16 cellular contexts compared by ENCODE assay signal in genomic region chr1:98086156-98086555, GRCh38.
DNase-seq lines count a peak whose midpoint lies in the region; ATAC-seq, FAIRE-seq and TF ChIP-seq lines count a peak whose summit lies in the region.
"Had no signal": no experiment of that assay in that cellular context is flagged by ENCODE, and none has a peak within 500 bp of the region (broad histone marks: within the 10 kb centered on the region; RNA-seq: fewer than 3 reads in every experiment).

No MANE protein-coding gene starts in this region.

- H3K9me3 ChIP-seq in IMR-90 (ENCODE audit: control insufficient read depth, insufficient read depth, low read length): no peaks in the 10 kb centered on the region
- H3K9me3 ChIP-seq: HAP-1, neutrophil had no signal

- no peaks in the 10 kb centered on the region; the same call in 1 of the 2 replicates for H3K9me1 ChIP-seq in IMR-90 (ENCODE audit: insufficient read depth, low read length)

- H3K27ac ChIP-seq in IMR-90 (ENCODE audit: insufficient read depth, low read length): peak overlapping the region; percentile 85
- H3K27ac ChIP-seq: HL-60, neutrophil had no signal

- peak overlapping the region; percentile 64 for H3K14ac ChIP-seq in IMR-90 (replicated peaks; ENCODE audit: low read depth, low read length)

- H3K4me1 ChIP-seq in IMR-90 (ENCODE audit: control insufficient read depth, insufficient read depth, low read length): peaks cover 7% of the 10 kb centered on the region

- in situ Hi-C loops in IMR-90 (cut with MboI; ENCODE audit: low sequenced_read_pairs): no loop called here

- WGBS in IMR-90 (ENCODE audit: extremely low coverage in 2 of 2, insufficient read length in 1 of 2), 2 experiments: no CpG with 5 or more reads among the region's 1 CpG

- H3K18ac ChIP-seq in IMR-90 (ENCODE audit: low read depth, low read length): peak overlapping the region; percentile 91

- no peaks in the 10 kb centered on the region for H4K20me1 ChIP-seq in IMR-90 (ENCODE audit: insufficient read depth, low read length)

- intact Hi-C loops in IMR-90 (cut with micrococcal nuclease): no loop called here

- peak overlapping the region; percentile 68 to 90 for H4K8ac ChIP-seq in IMR-90 (ENCODE audit: low read depth in 2 of 2, low read length in 2 of 2)

- peak overlapping the region; percentile 95 for H2BK20ac ChIP-seq in IMR-90 (ENCODE audit: low read depth, low read length)

- peak overlapping the region; percentile 80 for H2AK5ac ChIP-seq in IMR-90 (ENCODE audit: low read depth, low read length)

- FAIRE-seq in bronchial epithelial cell (lab: Jason Lieb, UNC): no peak

- TF ChIP-seq RAD21 in IMR-90 (IDR thresholded peaks at IDR 0.05; ENCODE audit: low read length): no peak

- H3K27me3 ChIP-seq in IMR-90 (ENCODE audit: control insufficient read depth, insufficient read depth, low read length) (no peaks in the 10 kb centered on the region), bronchial epithelial cell (ENCODE audit: control insufficient read depth, insufficient read depth, low read length) (no peaks in the 10 kb centered on the region)
- H3K27me3 ChIP-seq: neutrophil had no signal

- peak overlapping the region; percentile 98; the same call in 2 of the 3 replicates for H2BK15ac ChIP-seq in IMR-90 (ENCODE audit: low read depth, low read length)

- DNase-seq in AG10803 (ENCODE audit: low read depth): peak; percentile 76
- peak; percentile 90 for DNase-seq in IMR-90
- DNase-seq in bronchial epithelial cell (ENCODE audit: low read depth): peak; percentile 59
- DNase-seq in kidney tubule cell (ENCODE audit: low spot score): peak; percentile 96
- DNase-seq in activated CD4-positive, alpha-beta T cell treated with anti-CD3 and anti-CD28 coated beads for 4 hours: no peak
- no peak for DNase-seq in NCI-H446 (lab: John Stamatoyannopoulos, UW)
- DNase-seq in activated CD4-positive, alpha-beta T cell treated with anti-CD3 and anti-CD28 coated beads, Interleukin-2, amount 50 U/mL, for 4 hours: no peak
- DNase-seq: activated CD4-positive, alpha-beta T cell treated with anti-CD3 and anti-CD28 coated beads, Interleukin-2, amount 10 ng/mL, durations not matched to agents 24 days and 14 days; activated naive CD8-positive, alpha-beta T cell treated with anti-CD3 and anti-CD28 coated beads, Interleukin-2, amount 50 U/mL, for 24 hours; activated T-cell treated with anti-CD3 and anti-CD28 coated beads, Interleukin-2, amount 50 U/mL, for 24 hours; NCI-H1694; T-helper 17 cell had no signal

- H2BK5ac ChIP-seq in IMR-90 (ENCODE audit: low read depth, low read length, poor library complexity, severe bottlenecking): peak overlapping the region; percentile 95

- H2AFZ ChIP-seq in IMR-90 (replicated peaks; ENCODE audit: low read length, poor library complexity): no peak overlapping the region

- peak overlapping the region; percentile 87 for H3K4ac ChIP-seq in IMR-90 (ENCODE audit: low read depth, low read length)

- TF ChIP-seq CTCF in AG10803 (conservative IDR thresholded peaks at IDR 0.05; ENCODE audit: low read length) (no peak), IMR-90 (conservative IDR thresholded peaks at IDR 0.05; ENCODE audit: low read depth, low read length) (no peak), bronchial epithelial cell (IDR thresholded peaks at IDR 0.05; ENCODE audit: insufficient read depth, low read length, severe bottlenecking) (no peak)

- H3K79me1 ChIP-seq in IMR-90 (ENCODE audit: low read depth in 1 of 2, low read length in 2 of 2): 0 out of 4 replicates have a peak, but pooled peaks cover 0 to 4% of the 10 kb centered on the region in 2 experiments

- CTCF ChIA-PET in IMR-90 (lab: Yijun Ruan, JAX): no interaction called here

- POLR2A ChIA-PET in IMR-90 (lab: Charles Lee; ENCODE audit: unreplicated experiment): no interaction called here

- H3K4me2 ChIP-seq in IMR-90 (ENCODE audit: low read depth, low read length): no peak overlapping the region

- peak overlapping the region; percentile 96 for H2BK120ac ChIP-seq in IMR-90 (ENCODE audit: low read depth, low read length)

- ATAC-seq in IMR-90 (ENCODE audit: low read depth) (no peak), HG03342 (IDR thresholded peaks at IDR 0.05; ENCODE audit: unreplicated experiment) (no peak)
- ATAC-seq: activated naive CD8-positive, alpha-beta T cell treated with anti-CD3 and anti-CD28 coated beads, Interleukin-2, amount 50 U/mL, for 24 hours; T-helper 17 cell had no signal

- H4K5ac ChIP-seq in IMR-90 (ENCODE audit: low read depth, low read length): peak overlapping the region; percentile 59

- H3K36me3 ChIP-seq in IMR-90 (ENCODE audit: control insufficient read depth, insufficient read depth, low read length) (no peaks in the 10 kb centered on the region), bronchial epithelial cell (ENCODE audit: control insufficient read depth, insufficient read depth, low read length) (no peaks in the 10 kb centered on the region)
- H3K36me3 ChIP-seq: HAP-1, neutrophil had no signal

- H3K4me3 ChIP-seq in AG10803 (ENCODE audit: low read length): no peak overlapping the region
- H3K4me3 ChIP-seq in IMR-90 (ENCODE audit: insufficient read depth, low read depth, low read length): no peak overlapping the region
- H3K4me3 ChIP-seq in bronchial epithelial cell (ENCODE audit: low read depth, low read length): no peak overlapping the region
- H3K4me3 ChIP-seq: HAP-1 had no signal

- peak overlapping the region; percentile 83; the same call in 1 of the 2 replicates for H3K56ac ChIP-seq in IMR-90 (ENCODE audit: extremely low read depth, insufficient read depth, low read length)

- no peak for TF ChIP-seq POLR2A in IMR-90 (IDR thresholded peaks at IDR 0.05; ENCODE audit: low read depth, low read length)

- no TSS peak for BruUV-seq in IMR-90 (replicated peaks; lab: Mats Ljungman, UMichigan)

- H2AK9ac ChIP-seq in IMR-90 (replicated peaks; ENCODE audit: low read depth, low read length, poor library complexity): no peak overlapping the region

- H3K9ac ChIP-seq in IMR-90 (ENCODE audit: low read depth, low read length): no peak overlapping the region

- dilution Hi-C loops in IMR-90 (cut with HindIII; ENCODE audit: low sequenced_read_pairs, unreplicated experiment): no loop called here

- H3K23ac ChIP-seq in IMR-90 (ENCODE audit: low read depth, low read length): peak overlapping the region; percentile 39

- H4K91ac ChIP-seq in IMR-90 (ENCODE audit: insufficient read depth, low read depth, low read length): peak overlapping the region; percentile 89

TF ChIP-seq in IMR-90, 13 proteins besides CTCF, POLR2A, EP300 and RAD21:
- TF ChIP-seq MXI1 (IDR thresholded peaks at IDR 0.05; ENCODE audit: borderline replicate concordance, low read depth, low read length) (no peak), RCOR1 (IDR thresholded peaks at IDR 0.05; ENCODE audit: insufficient replicate concordance, low read length) (no peak), MAFK (IDR thresholded peaks at IDR 0.05; ENCODE audit: low read depth, low read length) (no peak), USF2 (IDR thresholded peaks at IDR 0.05; ENCODE audit: low read depth, low read length) (no peak), FOS (IDR thresholded peaks at IDR 0.05; ENCODE audit: low read depth, low read length) (no peak), SMC3 (IDR thresholded peaks at IDR 0.05; ENCODE audit: low read depth, low read length) (no peak), NFE2L2 (IDR thresholded peaks at IDR 0.05; ENCODE audit: low read depth, low read length) (no peak), BHLHE40 (IDR thresholded peaks at IDR 0.05; ENCODE audit: low read depth, low read length) (no peak), RFX5 (IDR thresholded peaks at IDR 0.05; ENCODE audit: low read depth, low read length) (no peak)

Comparison
In these comparisons a context has a peak if more than half of its experiments do, and no peak if none do; other contexts are left out.
1. DNase-seq: peak in AG10803 (single experiment), IMR-90 (single experiment), bronchial epithelial cell (single experiment) and kidney tubule cell (single experiment); none in activated CD4-positive, alpha-beta T cell treated with anti-CD3 and anti-CD28 coated beads for 4 hours (0 of 2), NCI-H446 (0 of 2) and activated CD4-positive, alpha-beta T cell treated with anti-CD3 and anti-CD28 coated beads, Interleukin-2, amount 50 U/mL, for 4 hours (0 of 2).